Comparison of ENCODE assay signal across 8 cellular contexts in the genomic region with DNA sequence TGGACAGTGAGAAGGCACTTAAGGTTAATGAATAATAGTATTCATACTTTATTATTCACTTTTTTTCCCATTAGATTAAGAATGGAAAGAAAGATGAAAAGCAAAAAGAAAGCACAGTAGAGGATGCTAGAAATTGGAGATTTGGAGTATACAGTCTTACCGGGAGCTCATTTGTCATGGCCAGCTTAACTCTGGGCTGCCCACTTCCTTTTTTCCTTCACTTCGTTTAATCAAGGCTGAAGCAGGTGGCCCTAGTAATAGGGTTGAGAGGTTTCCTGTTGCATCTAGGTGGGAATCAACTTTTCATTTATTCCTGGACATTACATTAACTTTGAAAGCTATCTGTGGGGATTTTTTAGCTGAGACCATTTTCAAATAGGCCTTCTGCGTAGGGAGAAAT. TPM values are rescaled to one million over a fixed set of nuclear protein-coding genes. Genes with fewer than 3 reads are reported as not detected.
"Had no signal": no experiment of that assay in that cellular context is flagged by ENCODE, and none has a peak within 500 bp of the region (broad histone marks: within the 10 kb centered on the region; RNA-seq: fewer than 3 reads in every experiment).

No MANE protein-coding gene starts in this region.

- H2AFZ ChIP-seq: GM23248 had no signal

- H3K9ac ChIP-seq: GM23248 had no signal

- H3K4me3 ChIP-seq: GM23248 had no signal

- DNase-seq: GM23248, GOT3, H9, HCEC 1CT, IMR-90, KG1 had no signal

- H3K27ac Mint-ChIP-seq: H9 had no signal

- FAIRE-seq: HTR-8/SVneo had no signal

- H3K27ac ChIP-seq: GM23248 had no signal

- H3K4me3 Mint-ChIP-seq: H9 had no signal

- H3K9me3 Mint-ChIP-seq: H9 had no signal

RNA-seq across cellular contexts. Expression of gene MEGF10, which starts 57.0 kb away (rescaled TPM):
- total RNA-seq: GM23248, HT-29, IMR-90 had no signal
- polyA plus RNA-seq: GM23248, IMR-90 had no signal
